ENCODE assay signal across 8 cellular contexts in the genomic region with DNA sequence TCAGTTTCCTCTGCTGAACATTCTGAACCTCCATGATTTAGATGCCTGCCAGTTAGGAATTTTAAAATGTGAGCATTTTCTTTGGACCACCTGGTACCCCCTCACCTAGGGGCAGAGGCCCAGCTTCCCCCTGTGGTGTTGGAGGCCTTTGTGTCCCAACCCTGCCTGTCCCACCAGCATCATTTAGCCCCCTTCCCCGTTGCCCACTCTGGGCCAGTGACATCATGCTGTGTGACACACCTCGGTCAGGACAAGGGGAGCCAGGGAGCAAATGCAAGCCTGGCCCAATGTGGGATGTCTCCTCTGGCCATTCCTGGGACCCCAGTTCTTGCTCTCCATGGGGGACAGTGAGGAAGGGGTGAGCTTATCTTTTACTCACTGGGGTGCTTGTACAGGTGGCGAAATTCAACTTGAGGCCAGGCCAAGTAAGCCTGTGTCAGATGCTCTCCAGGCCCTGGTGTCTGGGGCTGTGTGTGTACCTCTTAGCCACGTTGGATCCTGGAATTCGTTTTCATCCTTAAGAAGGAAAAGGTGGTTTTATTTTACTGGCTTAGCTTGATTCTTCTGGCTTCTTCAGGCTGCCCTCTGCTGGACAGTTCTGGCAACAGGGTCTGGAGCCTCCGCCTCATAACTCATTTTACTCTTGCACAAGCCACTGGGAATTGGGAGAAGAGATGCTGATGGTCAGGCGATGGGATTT. TPM values are rescaled to one million over a fixed set of nuclear protein-coding genes. Genes with fewer than 3 reads are reported as not detected.
DNase-seq lines count a peak whose midpoint lies in the region; ATAC-seq and TF ChIP-seq lines count a peak whose summit lies in the region.

No MANE protein-coding gene starts in this region.

- peaks cover 2% of the 10 kb centered on the region for H3K79me1 ChIP-seq in trophoblast cell (ENCODE audit: low read length)

- DNase-seq in activated naive CD4-positive, alpha-beta T cell treated with Interleukin-2 at 50 U/mL for 16 hours = peak; percentile 19
- DNase-seq in activated naive CD4-positive, alpha-beta T cell treated with anti-CD3 and anti-CD28 coated beads, Interleukin-2, amount 50 U/mL, for 16 hours = no peak
- DNase-seq in NCI-H1092 treated with DMSO at 0.1 percent for 48 hours (lab: John Stamatoyannopoulos, UW) (peak; percentile 26), trophoblast cell (peak; percentile 69 to 84), NCI-H128 (lab: John Stamatoyannopoulos, UW; ENCODE audit: unreplicated experiment) (no peak)
- DNase-seq in activated CD4-positive, alpha-beta T cell treated with anti-CD3 and anti-CD28 coated beads, Interleukin-2, amount 50 U/mL, for 48 hours = peak; percentile 53 to 64

- peaks cover 0 to 11% (median 0%) of the 10 kb centered on the region in 3 donors for H3K4me1 ChIP-seq in gastroesophageal sphincter
- peaks cover 16 to 17% of the 10 kb centered on the region in 2 experiments for H3K4me1 ChIP-seq in trophoblast cell (ENCODE audit: control insufficient read depth in 1 of 2, insufficient read depth in 2 of 2, low read length in 2 of 2)

- TF ChIP-seq CTCF in gastroesophageal sphincter (IDR thresholded peaks at IDR 0.05) = peak; percentile 53 to 78 (median 66)

- H2BK120ac ChIP-seq in trophoblast cell (ENCODE audit: insufficient read depth, low read length, poor library complexity) = no peak overlapping the region

- ATAC-seq in gastroesophageal sphincter (peak; percentile 60), GM19455 (IDR thresholded peaks at IDR 0.05; ENCODE audit: unreplicated experiment) (no peak)

- no peak overlapping the region for H3K23ac ChIP-seq in trophoblast cell (ENCODE audit: low read length)

- H3K27ac ChIP-seq in gastroesophageal sphincter = no peak overlapping the region
- H3K27ac ChIP-seq in trophoblast cell (ENCODE audit: low read depth, low read length) = no peak overlapping the region

- H2AK5ac ChIP-seq in trophoblast cell (ENCODE audit: low read length) = no peak overlapping the region

- H3K4me2 ChIP-seq in trophoblast cell (ENCODE audit: low read length) = no peak overlapping the region

- TF ChIP-seq POLR2A in gastroesophageal sphincter (IDR thresholded peaks at IDR 0.05) = no peak

- no peak overlapping the region for H4K8ac ChIP-seq in trophoblast cell (ENCODE audit: low read depth, low read length)

- no peak overlapping the region for H2BK5ac ChIP-seq in trophoblast cell (ENCODE audit: low read depth, low read length, poor library complexity)

- no peak overlapping the region for H3K9ac ChIP-seq in trophoblast cell (ENCODE audit: low read length)

- no peaks in the 10 kb centered on the region for H3K79me2 ChIP-seq in trophoblast cell (ENCODE audit: control insufficient read depth, insufficient read depth, low read length, poor library complexity)

- no peak overlapping the region for H3K4ac ChIP-seq in trophoblast cell (ENCODE audit: low read depth, low read length)

- no peak overlapping the region for H3K14ac ChIP-seq in trophoblast cell (ENCODE audit: low read length)

- H4K12ac ChIP-seq in trophoblast cell (ENCODE audit: low read depth, low read length) = no peak overlapping the region

- no peaks in the 10 kb centered on the region for H3K9me3 ChIP-seq in gastroesophageal sphincter
- H3K9me3 ChIP-seq in trophoblast cell (ENCODE audit: insufficient read depth, low read depth, low read length) = no peaks in the 10 kb centered on the region

- 7 to 33% methylated on average over 1 to 4 of the region's 7 CpGs for WGBS in gastroesophageal sphincter (ENCODE audit: low coverage in 1 of 2), 2 donors
- no CpG with 5 or more reads among the region's 7 CpGs for WGBS in trophoblast cell (ENCODE audit: extremely low coverage, insufficient coverage, insufficient read length)

- no peak overlapping the region for H2BK12ac ChIP-seq in trophoblast cell (ENCODE audit: low read length)

- H2AFZ ChIP-seq in trophoblast cell (ENCODE audit: insufficient read depth, low read length, poor library complexity) = no peak overlapping the region

- H4K91ac ChIP-seq in trophoblast cell (ENCODE audit: low read depth, low read length) = no peak overlapping the region

- H3K36me3 ChIP-seq in gastroesophageal sphincter = peaks cover 0 to 31% of the 10 kb centered on the region in 2 donors
- peaks cover 20 to 21% of the 10 kb centered on the region in 2 experiments for H3K36me3 ChIP-seq in trophoblast cell (ENCODE audit: control insufficient read depth in 1 of 2, insufficient read depth in 2 of 2, low read length in 2 of 2)

- no peak overlapping the region for H3K18ac ChIP-seq in trophoblast cell (ENCODE audit: low read length)

- H3K4me3 ChIP-seq in gastroesophageal sphincter (no peak overlapping the region), trophoblast cell (ENCODE audit: low read depth, low read length) (no peak overlapping the region)

- H3K27me3 ChIP-seq in gastroesophageal sphincter = no peaks in the 10 kb centered on the region
- H3K27me3 ChIP-seq in trophoblast cell (ENCODE audit: insufficient read depth, low read length) = no peaks in the 10 kb centered on the region

- no peak for TF ChIP-seq EP300 in gastroesophageal sphincter (IDR thresholded peaks at IDR 0.05)

RNA-seq across cellular contexts. Expression of a gene that starts 49.7 kb away (rescaled TPM):
- 100 to 1,000 TPM in 3 of 4 donors, 10 to 100 TPM in 1; 13.6 to 299 (median 190) TPM for total RNA-seq in gastroesophageal sphincter
- polyA plus RNA-seq in trophoblast cell (2013) = 0.26 and 0.37 TPM in 2 replicates

Comparison
In these comparisons a context has a peak if more than half of its experiments do, and no peak if none do; other contexts are left out.
1. DNase-seq: peak in activated naive CD4-positive, alpha-beta T cell treated with Interleukin-2 at 50 U/mL for 16 hours (single experiment), NCI-H1092 treated with DMSO at 0.1 percent for 48 hours (single experiment), activated CD4-positive, alpha-beta T cell treated with anti-CD3 and anti-CD28 coated beads, Interleukin-2, amount 50 U/mL, for 48 hours (2 of 2) and trophoblast cell (2 of 2); none in activated naive CD4-positive, alpha-beta T cell treated with anti-CD3 and anti-CD28 coated beads, Interleukin-2, amount 50 U/mL, for 16 hours (single experiment) and NCI-H128 (single experiment).